ENCODE assay signal across 1 cellular context in the genomic region with DNA sequence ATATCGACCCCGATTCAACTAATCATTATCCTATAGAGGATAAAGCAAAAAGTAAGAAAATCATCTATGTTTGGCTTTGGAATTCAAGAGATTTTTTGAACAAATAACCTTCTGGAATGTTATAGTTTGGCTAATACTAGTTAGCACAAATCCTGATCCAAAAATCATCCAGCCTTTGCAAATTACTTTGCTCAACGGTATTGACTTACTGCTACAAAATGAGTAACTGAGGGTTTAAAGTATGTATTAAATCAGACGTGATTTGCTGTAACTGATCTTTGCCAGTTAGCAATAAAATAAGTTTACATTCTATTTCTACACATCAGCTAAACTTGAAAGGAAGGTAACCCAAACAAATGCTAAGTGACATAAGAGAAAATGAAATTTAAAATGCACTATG.
TF ChIP-seq lines count a peak whose summit lies in the region.

No MANE protein-coding gene starts in this region.

TF ChIP-seq in GM12878, 131 proteins besides CTCF, POLR2A, EP300 and RAD21 (continued from another document):
- TF ChIP-seq, protein P1, sequence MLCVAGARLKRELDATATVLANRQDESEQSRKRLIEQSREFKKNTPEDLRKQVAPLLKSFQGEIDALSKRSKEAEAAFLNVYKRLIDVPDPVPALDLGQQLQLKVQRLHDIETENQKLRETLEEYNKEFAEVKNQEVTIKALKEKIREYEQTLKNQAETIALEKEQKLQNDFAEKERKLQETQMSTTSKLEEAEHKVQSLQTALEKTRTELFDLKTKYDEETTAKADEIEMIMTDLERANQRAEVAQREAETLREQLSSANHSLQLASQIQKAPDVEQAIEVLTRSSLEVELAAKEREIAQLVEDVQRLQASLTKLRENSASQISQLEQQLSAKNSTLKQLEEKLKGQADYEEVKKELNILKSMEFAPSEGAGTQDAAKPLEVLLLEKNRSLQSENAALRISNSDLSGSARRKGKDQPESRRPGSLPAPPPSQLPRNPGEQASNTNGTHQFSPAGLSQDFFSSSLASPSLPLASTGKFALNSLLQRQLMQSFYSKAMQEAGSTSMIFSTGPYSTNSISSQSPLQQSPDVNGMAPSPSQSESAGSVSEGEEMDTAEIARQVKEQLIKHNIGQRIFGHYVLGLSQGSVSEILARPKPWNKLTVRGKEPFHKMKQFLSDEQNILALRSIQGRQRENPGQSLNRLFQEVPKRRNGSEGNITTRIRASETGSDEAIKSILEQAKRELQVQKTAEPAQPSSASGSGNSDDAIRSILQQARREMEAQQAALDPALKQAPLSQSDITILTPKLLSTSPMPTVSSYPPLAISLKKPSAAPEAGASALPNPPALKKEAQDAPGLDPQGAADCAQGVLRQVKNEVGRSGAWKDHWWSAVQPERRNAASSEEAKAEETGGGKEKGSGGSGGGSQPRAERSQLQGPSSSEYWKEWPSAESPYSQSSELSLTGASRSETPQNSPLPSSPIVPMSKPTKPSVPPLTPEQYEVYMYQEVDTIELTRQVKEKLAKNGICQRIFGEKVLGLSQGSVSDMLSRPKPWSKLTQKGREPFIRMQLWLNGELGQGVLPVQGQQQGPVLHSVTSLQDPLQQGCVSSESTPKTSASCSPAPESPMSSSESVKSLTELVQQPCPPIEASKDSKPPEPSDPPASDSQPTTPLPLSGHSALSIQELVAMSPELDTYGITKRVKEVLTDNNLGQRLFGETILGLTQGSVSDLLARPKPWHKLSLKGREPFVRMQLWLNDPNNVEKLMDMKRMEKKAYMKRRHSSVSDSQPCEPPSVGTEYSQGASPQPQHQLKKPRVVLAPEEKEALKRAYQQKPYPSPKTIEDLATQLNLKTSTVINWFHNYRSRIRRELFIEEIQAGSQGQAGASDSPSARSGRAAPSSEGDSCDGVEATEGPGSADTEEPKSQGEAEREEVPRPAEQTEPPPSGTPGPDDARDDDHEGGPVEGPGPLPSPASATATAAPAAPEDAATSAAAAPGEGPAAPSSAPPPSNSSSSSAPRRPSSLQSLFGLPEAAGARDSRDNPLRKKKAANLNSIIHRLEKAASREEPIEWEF (IDR thresholded peaks at IDR 0.05; ENCODE audit: insufficient replicate concordance, low read depth, low read length) = no peak
- TF ChIP-seq GATAD2B (conservative IDR thresholded peaks at IDR 0.05; ENCODE audit: low read depth) = no peak
TF ChIP-seq in GM12878: peak in this region for 1.
